ENCODE assay signal across 18 cellular contexts in genomic region chr10:35540296-35541164, GRCh38.
DNase-seq lines count a peak whose midpoint lies in the region; ATAC-seq lines count a peak whose summit lies in the region.
"Had no signal": no experiment of that assay in that cellular context is flagged by ENCODE, and none has a peak within 500 bp of the region (broad histone marks: within the 10 kb centered on the region; RNA-seq: fewer than 3 reads in every experiment).

No MANE protein-coding gene starts in this region.

- POLR2A ChIA-PET in activated naive CD8-positive, alpha-beta T cell treated with anti-CD3 and anti-CD28 coated beads, Interleukin-2, amount 10 ng/mL, durations not matched to agents 7 days and 5 days (lab: Charles Lee), result interaction anchor here (0.7 kb wide), 1 partner anchor 12 kb away, joined by 3 read pairs; no protein-coding TSS in a partner anchor

- CTCF ChIA-PET in activated CD8-positive, alpha-beta memory T cell treated with anti-CD3 and anti-CD28 coated beads, Interleukin-2, amount 10 ng/mL, durations not matched to agents 7 days and 5 days (lab: Charles Lee), result interaction anchor here (1.4 kb wide), 1 partner anchor 22 kb away, joined by 4 read pairs; no protein-coding TSS in a partner anchor

- peaks cover 56% of the 10 kb centered on the region for H3K36me3 Mint-ChIP-seq in activated CD8-positive, alpha-beta memory T cell treated with anti-CD3 and anti-CD28 coated beads, Interleukin-2, amount 10 ng/mL, durations not matched to agents 7 days and 5 days
- peaks cover 34% of the 10 kb centered on the region for H3K36me3 Mint-ChIP-seq in IgD-negative memory B cell
- peaks cover 56% of the 10 kb centered on the region for H3K36me3 Mint-ChIP-seq in activated naive CD8-positive, alpha-beta T cell treated with anti-CD3 and anti-CD28 coated beads, Interleukin-2, amount 10 ng/mL, durations not matched to agents 7 days and 5 days
- peaks cover 45 to 57% of the 10 kb centered on the region in 2 donors for H3K36me3 Mint-ChIP-seq in naive B cell

- H3K4me3 Mint-ChIP-seq in activated CD8-positive, alpha-beta memory T cell treated with anti-CD3 and anti-CD28 coated beads, Interleukin-2, amount 10 ng/mL, durations not matched to agents 7 days and 5 days, result peak overlapping the region; percentile 64
- H3K4me3 Mint-ChIP-seq in IgD-negative memory B cell (peak overlapping the region in 1 of 4 donors; percentile 45), naive B cell (peak overlapping the region in 1 of 8 donors; percentile 45)
- peak overlapping the region; percentile 15 for H3K4me3 Mint-ChIP-seq in activated naive CD8-positive, alpha-beta T cell treated with anti-CD3 and anti-CD28 coated beads, Interleukin-2, amount 10 ng/mL, durations not matched to agents 7 days and 5 days
- H3K4me3 Mint-ChIP-seq: activated naive CD4-positive, alpha-beta T cell treated with anti-CD3 and anti-CD28 coated beads for 36 hours; nephron progenitor cell; WTC11 had no signal

- peaks cover 10% of the 10 kb centered on the region for H3K9me3 Mint-ChIP-seq in activated CD8-positive, alpha-beta memory T cell treated with anti-CD3 and anti-CD28 coated beads, Interleukin-2, amount 10 ng/mL, durations not matched to agents 7 days and 5 days (ENCODE audit: low read depth)
- H3K9me3 Mint-ChIP-seq in IgD-negative memory B cell (peaks cover 3 to 12% (median 8%) of the 10 kb centered on the region in 3 donors), naive B cell (peaks cover 8 to 22% (median 12%) of the 10 kb centered on the region in 7 donors)
- H3K9me3 Mint-ChIP-seq in activated naive CD8-positive, alpha-beta T cell treated with anti-CD3 and anti-CD28 coated beads, Interleukin-2, amount 10 ng/mL, durations not matched to agents 7 days and 5 days, result peaks cover 11% of the 10 kb centered on the region

- H3K4me1 Mint-ChIP-seq in activated CD8-positive, alpha-beta memory T cell treated with anti-CD3 and anti-CD28 coated beads, Interleukin-2, amount 10 ng/mL, durations not matched to agents 7 days and 5 days, result peaks cover 25% of the 10 kb centered on the region
- H3K4me1 Mint-ChIP-seq in IgD-negative memory B cell, result peaks cover 7 to 14% (median 12%) of the 10 kb centered on the region in 3 donors
- peaks cover 8% of the 10 kb centered on the region for H3K4me1 Mint-ChIP-seq in activated naive CD8-positive, alpha-beta T cell treated with anti-CD3 and anti-CD28 coated beads, Interleukin-2, amount 10 ng/mL, durations not matched to agents 7 days and 5 days
- peaks cover 14 to 36% (median 18%) of the 10 kb centered on the region in 3 donors for H3K4me1 Mint-ChIP-seq in naive B cell

- peak; percentile 66 for ATAC-seq in activated CD8-positive, alpha-beta memory T cell treated with anti-CD3 and anti-CD28 coated beads, Interleukin-2, amount 10 ng/mL, durations not matched to agents 7 days and 5 days
- no peak for ATAC-seq in activated naive CD8-positive, alpha-beta T cell treated with anti-CD3 and anti-CD28 coated beads, Interleukin-2, amount 10 ng/mL, durations not matched to agents 7 days and 5 days (ENCODE audit: low read depth)
- no peak for ATAC-seq in naive B cell (ENCODE audit: low read depth in 2 of 2)
- no peak for ATAC-seq in GM21576 (IDR thresholded peaks at IDR 0.05; ENCODE audit: unreplicated experiment)
- ATAC-seq: left colon, WTC11 had no signal

- H3K27me3 Mint-ChIP-seq in activated CD8-positive, alpha-beta memory T cell treated with anti-CD3 and anti-CD28 coated beads, Interleukin-2, amount 10 ng/mL, durations not matched to agents 7 days and 5 days, result no peaks in the 10 kb centered on the region
- H3K27me3 Mint-ChIP-seq in IgD-negative memory B cell (no peaks in the 10 kb centered on the region), naive B cell (no peaks in the 10 kb centered on the region)
- H3K27me3 Mint-ChIP-seq in activated naive CD8-positive, alpha-beta T cell treated with anti-CD3 and anti-CD28 coated beads, Interleukin-2, amount 10 ng/mL, durations not matched to agents 7 days and 5 days, result no peaks in the 10 kb centered on the region

- H3K27ac Mint-ChIP-seq in activated CD8-positive, alpha-beta memory T cell treated with anti-CD3 and anti-CD28 coated beads, Interleukin-2, amount 10 ng/mL, durations not matched to agents 7 days and 5 days, result peak overlapping the region; percentile 87
- H3K27ac Mint-ChIP-seq in IgD-negative memory B cell (peak overlapping the region in 2 of 3 donors; percentile 42 to 58), naive B cell (peak overlapping the region in 4 of 6 donors; percentile 48 to 80 (median 74))
- H3K27ac Mint-ChIP-seq in activated naive CD8-positive, alpha-beta T cell treated with anti-CD3 and anti-CD28 coated beads, Interleukin-2, amount 10 ng/mL, durations not matched to agents 7 days and 5 days, result peak overlapping the region; percentile 33
- H3K27ac Mint-ChIP-seq: activated naive CD4-positive, alpha-beta T cell treated with anti-CD3 and anti-CD28 coated beads for 36 hours; nephron progenitor cell; WTC11 had no signal

- no peak for DNase-seq in activated CD8-positive, alpha-beta memory T cell treated with anti-CD3 and anti-CD28 coated beads, Interleukin-2, amount 10 ng/mL, durations not matched to agents 7 days and 5 days
- DNase-seq in activated CD8-positive, alpha-beta memory T cell treated with anti-CD3 and anti-CD28 coated beads, Interleukin-2, amount 50 U/mL, for 4 hours, result no peak
- DNase-seq in activated naive CD8-positive, alpha-beta T cell treated with anti-CD3 and anti-CD28 coated beads, Interleukin-2, amount 10 ng/mL, durations not matched to agents 7 days and 5 days, result no peak
- DNase-seq in naive B cell, result no peak
- no peak for DNase-seq in hippocampal formation (lab: John Stamatoyannopoulos, UW)
- DNase-seq in putamen (ENCODE audit: low spot score), result no peak
- DNase-seq: ACHN; activated naive CD4-positive, alpha-beta T cell treated with anti-CD3 and anti-CD28 coated beads for 36 hours; effector memory CD4-positive, alpha-beta T cell; KG1; left colon; NCI-H2081; NCI-H446; nephron progenitor cell; posterior cingulate gyrus had no signal

Comparison
In these comparisons a context has a peak if more than half of its experiments do, and no peak if none do; other contexts are left out.
1. H3K27ac Mint-ChIP-seq: peak in every context shown above with its lines; median percentile 87 in activated CD8-positive, alpha-beta memory T cell treated with anti-CD3 and anti-CD28 coated beads, Interleukin-2, amount 10 ng/mL, durations not matched to agents 7 days and 5 days; 74 in naive B cell; 50 in IgD-negative memory B cell; 33 in activated naive CD8-positive, alpha-beta T cell treated with anti-CD3 and anti-CD28 coated beads, Interleukin-2, amount 10 ng/mL, durations not matched to agents 7 days and 5 days.